In the genomic region with DNA sequence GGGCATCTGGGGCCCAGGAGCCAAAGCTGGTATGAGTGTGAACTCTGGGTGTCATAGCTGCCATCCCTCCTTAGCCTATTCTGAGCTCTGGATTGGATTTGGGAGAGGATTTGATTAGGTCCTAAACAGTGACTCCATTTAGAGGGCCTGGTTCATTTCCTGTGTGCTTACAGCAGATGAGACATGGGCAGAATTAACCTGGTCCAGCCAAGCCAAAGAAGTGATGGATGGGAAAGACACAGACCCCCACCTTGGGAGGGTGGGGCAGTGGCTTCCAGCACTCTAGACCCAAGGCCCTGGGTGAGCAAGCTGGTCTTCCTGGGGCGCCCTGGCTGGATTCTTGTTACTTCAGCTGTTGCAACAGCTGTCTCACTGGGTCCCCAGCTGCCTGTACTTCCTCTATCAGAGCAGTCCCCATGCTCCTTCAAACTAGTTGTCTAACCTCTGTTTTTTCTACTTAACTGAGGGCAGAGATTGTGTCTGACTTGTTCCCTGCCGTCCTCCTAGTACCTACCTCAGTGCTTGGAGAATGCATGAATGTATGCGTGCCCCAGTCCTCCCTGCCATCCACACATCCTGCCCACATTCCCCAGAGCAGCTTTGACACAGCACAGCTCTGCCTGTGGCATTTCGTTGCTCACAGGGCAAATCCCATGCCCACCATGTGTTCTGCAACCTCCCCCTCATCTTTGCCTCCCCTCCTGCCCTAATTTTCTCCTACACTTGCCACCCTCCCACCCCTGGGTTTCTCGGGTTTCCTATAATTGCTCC, we compare ENCODE assay signal across 8 cellular contexts.
DNase-seq lines count a peak whose midpoint lies in the region; ATAC-seq and TF ChIP-seq lines count a peak whose summit lies in the region.

No MANE protein-coding gene starts in this region.

- H3K27ac Mint-ChIP-seq in activated CD4-positive, alpha-beta T cell treated with anti-CD3 and anti-CD28 coated beads, Interleukin-2, amount 10 ng/mL, durations not matched to agents 24 days and 14 days = peak overlapping the region; percentile 93

- peak overlapping the region; percentile 80 for H3K4me3 Mint-ChIP-seq in activated CD4-positive, alpha-beta T cell treated with anti-CD3 and anti-CD28 coated beads, Interleukin-2, amount 10 ng/mL, durations not matched to agents 24 days and 14 days

- peaks cover 34% of the 10 kb centered on the region for H3K36me3 Mint-ChIP-seq in activated CD4-positive, alpha-beta T cell treated with anti-CD3 and anti-CD28 coated beads, Interleukin-2, amount 10 ng/mL, durations not matched to agents 24 days and 14 days (ENCODE audit: low read depth)

- H3K9me3 Mint-ChIP-seq in activated CD4-positive, alpha-beta T cell treated with anti-CD3 and anti-CD28 coated beads, Interleukin-2, amount 10 ng/mL, durations not matched to agents 24 days and 14 days = no peaks in the 10 kb centered on the region

- H3K4me1 Mint-ChIP-seq in activated CD4-positive, alpha-beta T cell treated with anti-CD3 and anti-CD28 coated beads, Interleukin-2, amount 10 ng/mL, durations not matched to agents 24 days and 14 days = peaks cover 71% of the 10 kb centered on the region

- peak; percentile 79 for DNase-seq in activated CD4-positive, alpha-beta T cell treated with anti-CD3 and anti-CD28 coated beads, Interleukin-2, amount 10 ng/mL, durations not matched to agents 24 days and 14 days
- DNase-seq in activated CD4-positive, alpha-beta T cell treated with anti-CD3 and anti-CD28 coated beads, Interleukin-2, amount 50 U/mL, for 4 hours = no peak
- DNase-seq in RWPE1 (ENCODE audit: low spot score) (no peak), caudate nucleus (lab: John Stamatoyannopoulos, UW) (peak in 26 of 61 donors; percentile 18 to 73 (median 46)), myocyte (ENCODE audit: low read depth) (peak; percentile 94), iPS-NIHi7 (ENCODE audit: extremely low spot score) (no peak), DMS153 (lab: John Stamatoyannopoulos, UW) (no peak)

- CTCF ChIA-PET in RWPE1 (lab: Yijun Ruan, JAX) = interaction anchor here (0.6 to 2.7 kb wide), 6 partner anchors 11 to 178 kb away, joined by 3 to 12 read pairs (median 4); no protein-coding TSS in a partner anchor

- TF ChIP-seq CTCF in RWPE1 (conservative IDR thresholded peaks at IDR 0.05; ENCODE audit: low read depth) = no peak

- POLR2A ChIA-PET in RWPE1 (lab: Yijun Ruan, JAX; ENCODE audit: low non-redundant PET) = interaction anchor here (0.6 to 1.6 kb wide), 4 partner anchors 14 to 170 kb away, joined by 3 to 10 read pairs (median 4); no protein-coding TSS in a partner anchor

- peak; percentile 27 for ATAC-seq in HG03135 (IDR thresholded peaks at IDR 0.05; ENCODE audit: unreplicated experiment)

- H3K27ac ChIP-seq in RWPE1 (peak overlapping the region; percentile 74), caudate nucleus (ENCODE audit: low read depth, low read length) (peak overlapping the region; percentile 82)

- no peaks in the 10 kb centered on the region for H3K27me3 Mint-ChIP-seq in activated CD4-positive, alpha-beta T cell treated with anti-CD3 and anti-CD28 coated beads, Interleukin-2, amount 10 ng/mL, durations not matched to agents 24 days and 14 days

- intact Hi-C loops in activated CD4-positive, alpha-beta T cell treated with anti-CD3 and anti-CD28 coated beads, Interleukin-2, amount 10 ng/mL, durations not matched to agents 24 days and 14 days (cut with micrococcal nuclease) = loop anchor here (1.0 to 2.0 kb wide), 6 partner anchors 31 to 169 kb away; a partner anchor contains a TSS

Comparison
In these comparisons a context has a peak if more than half of its experiments do, and no peak if none do; other contexts are left out.
1. DNase-seq: peak in activated CD4-positive, alpha-beta T cell treated with anti-CD3 and anti-CD28 coated beads, Interleukin-2, amount 10 ng/mL, durations not matched to agents 24 days and 14 days (single experiment) and myocyte (single experiment); none in activated CD4-positive, alpha-beta T cell treated with anti-CD3 and anti-CD28 coated beads, Interleukin-2, amount 50 U/mL, for 4 hours (0 of 2), RWPE1 (single experiment), iPS-NIHi7 (single experiment) and DMS153 (single experiment).